Comparison of ENCODE assay signal across 9 cellular contexts in the genomic region with DNA sequence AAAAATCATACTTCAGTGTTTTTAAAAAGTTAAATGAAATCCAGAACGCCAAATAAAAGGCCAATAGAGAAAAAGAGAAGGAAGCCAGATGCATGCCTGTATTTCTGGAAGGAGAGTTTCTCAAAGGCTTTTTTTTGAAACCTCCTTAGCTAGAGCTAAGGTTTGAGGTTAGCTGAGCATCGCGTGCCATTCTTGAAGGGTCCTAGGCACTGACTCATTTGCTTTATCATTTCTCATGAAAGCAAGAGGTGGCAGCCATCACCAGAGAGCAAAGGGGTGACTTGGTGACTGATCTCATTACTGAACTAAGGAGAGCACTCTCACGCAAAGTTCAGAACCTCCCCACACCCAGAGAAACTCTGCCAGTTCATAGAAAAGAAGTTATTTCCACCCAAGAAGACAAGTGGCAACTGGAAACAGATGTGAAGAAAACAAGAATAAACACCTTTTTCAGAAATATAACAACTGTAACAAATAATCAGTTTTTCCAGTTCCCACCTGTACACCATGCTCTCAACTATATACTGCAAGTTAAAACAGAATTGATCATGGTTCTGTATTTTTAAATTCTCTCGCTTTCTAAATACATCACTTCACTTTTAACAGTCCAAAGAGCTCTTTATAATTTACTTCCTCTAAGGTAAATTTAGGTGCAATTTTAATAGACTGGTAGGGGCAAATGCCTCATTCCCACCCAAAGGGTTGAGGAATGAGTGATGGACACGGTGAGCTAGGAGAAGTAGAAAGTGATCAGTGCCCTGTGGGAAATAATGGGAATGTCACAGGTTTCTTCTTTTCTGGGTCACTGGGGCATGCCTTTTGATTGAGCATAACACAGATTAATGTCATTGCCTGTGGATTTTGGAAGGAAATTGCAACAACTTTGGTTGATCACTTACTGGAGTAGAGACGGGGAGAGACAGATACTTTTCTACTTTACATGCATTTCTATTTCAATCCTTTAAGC. TPM values are rescaled to one million over a fixed set of nuclear protein-coding genes. Genes with fewer than 3 reads are reported as not detected.
DNase-seq lines count a peak whose midpoint lies in the region; ATAC-seq and TF ChIP-seq lines count a peak whose summit lies in the region.
"Had no signal": no experiment of that assay in that cellular context is flagged by ENCODE, and none has a peak within 500 bp of the region (broad histone marks: within the 10 kb centered on the region; RNA-seq: fewer than 3 reads in every experiment).

No MANE protein-coding gene starts in this region.

- TF ChIP-seq CTCF in GM12864 (IDR thresholded peaks at IDR 0.05; ENCODE audit: low read depth, low read length, missing control alignments): no peak
- TF ChIP-seq CTCF in glutamatergic neuron (IDR thresholded peaks at IDR 0.05; ENCODE audit: partially characterized antibody, unreplicated experiment): no peak

- peak overlapping the region; percentile 97 for H3K27ac Mint-ChIP-seq in activated naive CD8-positive, alpha-beta T cell treated with anti-CD3 and anti-CD28 coated beads for 36 hours
- H3K27ac Mint-ChIP-seq in stimulated activated effector memory CD8-positive, alpha-beta T cell treated with anti-CD3 and anti-CD28 coated beads, Interleukin-12 subunit alpha, Interleukin-12 subunit beta, amount 100 ng/mL, for 72 hours: peak overlapping the region; percentile 99
- H3K27ac Mint-ChIP-seq in glutamatergic neuron (ENCODE audit: unreplicated experiment): no peak overlapping the region

- H3K9me3 Mint-ChIP-seq in activated naive CD8-positive, alpha-beta T cell treated with anti-CD3 and anti-CD28 coated beads for 36 hours: peaks cover 12% of the 10 kb centered on the region
- H3K9me3 Mint-ChIP-seq in stimulated activated effector memory CD8-positive, alpha-beta T cell treated with anti-CD3 and anti-CD28 coated beads, Interleukin-12 subunit alpha, Interleukin-12 subunit beta, amount 100 ng/mL, for 72 hours: no peaks in the 10 kb centered on the region
- H3K9me3 Mint-ChIP-seq in glutamatergic neuron (ENCODE audit: unreplicated experiment): peaks cover 3% of the 10 kb centered on the region

- DNase-seq in GM12864 (ENCODE audit: low read depth): peak; percentile 98
- peak; percentile 95 for DNase-seq in H4 (ENCODE audit: low spot score)
- DNase-seq in NOMO-1 treated with DMSO at 0.1 percent for 48 hours (lab: John Stamatoyannopoulos, UW; ENCODE audit: unreplicated experiment): peak; percentile 60
- peak; percentile 76 for DNase-seq in activated naive CD8-positive, alpha-beta T cell treated with anti-CD3 and anti-CD28 coated beads for 36 hours
- DNase-seq in stimulated activated effector memory CD8-positive, alpha-beta T cell treated with anti-CD3 and anti-CD28 coated beads, Interleukin-12 subunit alpha, Interleukin-12 subunit beta, amount 100 ng/mL, for 72 hours (ENCODE audit: low spot score in 2 of 2): peak in 1 of 2 donors; percentile 86
- no peak for DNase-seq in NCI-H1417 treated with DMSO at 0.1 percent for 48 hours (lab: John Stamatoyannopoulos, UW)
- DNase-seq in NCI-H1105 treated with DMSO at 0.1 percent for 48 hours (lab: John Stamatoyannopoulos, UW): no peak
- DNase-seq in glutamatergic neuron: no peak

- peaks cover 74% of the 10 kb centered on the region for H3K4me1 Mint-ChIP-seq in activated naive CD8-positive, alpha-beta T cell treated with anti-CD3 and anti-CD28 coated beads for 36 hours
- peaks cover 83% of the 10 kb centered on the region for H3K4me1 Mint-ChIP-seq in stimulated activated effector memory CD8-positive, alpha-beta T cell treated with anti-CD3 and anti-CD28 coated beads, Interleukin-12 subunit alpha, Interleukin-12 subunit beta, amount 100 ng/mL, for 72 hours
- no peaks in the 10 kb centered on the region for H3K4me1 Mint-ChIP-seq in glutamatergic neuron (ENCODE audit: low read depth, unreplicated experiment)

- peaks cover 44% of the 10 kb centered on the region for H3K36me3 Mint-ChIP-seq in activated naive CD8-positive, alpha-beta T cell treated with anti-CD3 and anti-CD28 coated beads for 36 hours
- H3K36me3 Mint-ChIP-seq in stimulated activated effector memory CD8-positive, alpha-beta T cell treated with anti-CD3 and anti-CD28 coated beads, Interleukin-12 subunit alpha, Interleukin-12 subunit beta, amount 100 ng/mL, for 72 hours: peaks cover 63% of the 10 kb centered on the region
- H3K36me3 Mint-ChIP-seq in glutamatergic neuron (ENCODE audit: unreplicated experiment): no peaks in the 10 kb centered on the region

- peak; percentile 93 for ATAC-seq in stimulated activated effector memory CD8-positive, alpha-beta T cell treated with anti-CD3 and anti-CD28 coated beads, Interleukin-12 subunit alpha, Interleukin-12 subunit beta, amount 100 ng/mL, for 72 hours

- peak overlapping the region; percentile 65 for H3K4me3 ChIP-seq in GM12864 (ENCODE audit: low read depth, low read length)

- H3K4me3 Mint-ChIP-seq in activated naive CD8-positive, alpha-beta T cell treated with anti-CD3 and anti-CD28 coated beads for 36 hours: peak overlapping the region; percentile 80
- peak overlapping the region; percentile 70 for H3K4me3 Mint-ChIP-seq in stimulated activated effector memory CD8-positive, alpha-beta T cell treated with anti-CD3 and anti-CD28 coated beads, Interleukin-12 subunit alpha, Interleukin-12 subunit beta, amount 100 ng/mL, for 72 hours
- H3K4me3 Mint-ChIP-seq in glutamatergic neuron (ENCODE audit: unreplicated experiment): no peak overlapping the region

- no peaks in the 10 kb centered on the region for H3K27me3 Mint-ChIP-seq in activated naive CD8-positive, alpha-beta T cell treated with anti-CD3 and anti-CD28 coated beads for 36 hours
- no peaks in the 10 kb centered on the region for H3K27me3 Mint-ChIP-seq in glutamatergic neuron (ENCODE audit: unreplicated experiment)

RNA-seq across cellular contexts. Expression of a gene that starts 24.7 kb away (rescaled TPM):
- total RNA-seq in H4 (2014; rRNA removed; shearing (Covaris generic)): 0.06 TPM in 1 of 2 replicates, not detected in the other
- total RNA-seq in activated naive CD8-positive, alpha-beta T cell treated with anti-CD3 and anti-CD28 coated beads for 36 hours: 1 to 10 TPM in 1 of 2 experiments, under 1 TPM in 1; 0.52 to 1.0 TPM
- not detected for total RNA-seq in glutamatergic neuron (ENCODE audit: unreplicated experiment)

RNA-seq across cellular contexts. Expression of a gene that starts 33.7 kb away (rescaled TPM):
- 86.1 and 200 TPM in 2 replicates for total RNA-seq in H4 (2014; rRNA removed; shearing (Covaris generic))
- total RNA-seq in activated naive CD8-positive, alpha-beta T cell treated with anti-CD3 and anti-CD28 coated beads for 36 hours: 100 to 1,000 TPM; 196 to 204 TPM
- 164 TPM for total RNA-seq in glutamatergic neuron (ENCODE audit: unreplicated experiment)

RNA-seq across cellular contexts. Expression of a gene that starts 37.0 kb away (rescaled TPM):
- total RNA-seq in H4 (2014; rRNA removed; shearing (Covaris generic)): 31.6 and 39.9 TPM in 2 replicates
- 10 to 100 TPM; 48.6 to 54.7 TPM for total RNA-seq in activated naive CD8-positive, alpha-beta T cell treated with anti-CD3 and anti-CD28 coated beads for 36 hours
- total RNA-seq in glutamatergic neuron (ENCODE audit: unreplicated experiment): 11.5 TPM

RNA-seq across cellular contexts. Expression of a gene that starts 59.0 kb away (rescaled TPM):
- not detected in 2 replicates for total RNA-seq in H4 (2014; rRNA removed; shearing (Covaris generic))
- not detected for total RNA-seq in activated naive CD8-positive, alpha-beta T cell treated with anti-CD3 and anti-CD28 coated beads for 36 hours
- total RNA-seq in glutamatergic neuron (ENCODE audit: unreplicated experiment): not detected
- total RNA-seq: fibroblast of lung had no signal

Comparison
In these comparisons a context has a peak if more than half of its experiments do, and no peak if none do; other contexts are left out.
1. DNase-seq: peak in GM12864 (single experiment), H4 (single experiment), NOMO-1 treated with DMSO at 0.1 percent for 48 hours (single experiment) and activated naive CD8-positive, alpha-beta T cell treated with anti-CD3 and anti-CD28 coated beads for 36 hours (single experiment); none in NCI-H1417 treated with DMSO at 0.1 percent for 48 hours (single experiment), NCI-H1105 treated with DMSO at 0.1 percent for 48 hours (single experiment) and glutamatergic neuron (single experiment).